ENCODE assay signal across 1 cellular context in the genomic region with DNA sequence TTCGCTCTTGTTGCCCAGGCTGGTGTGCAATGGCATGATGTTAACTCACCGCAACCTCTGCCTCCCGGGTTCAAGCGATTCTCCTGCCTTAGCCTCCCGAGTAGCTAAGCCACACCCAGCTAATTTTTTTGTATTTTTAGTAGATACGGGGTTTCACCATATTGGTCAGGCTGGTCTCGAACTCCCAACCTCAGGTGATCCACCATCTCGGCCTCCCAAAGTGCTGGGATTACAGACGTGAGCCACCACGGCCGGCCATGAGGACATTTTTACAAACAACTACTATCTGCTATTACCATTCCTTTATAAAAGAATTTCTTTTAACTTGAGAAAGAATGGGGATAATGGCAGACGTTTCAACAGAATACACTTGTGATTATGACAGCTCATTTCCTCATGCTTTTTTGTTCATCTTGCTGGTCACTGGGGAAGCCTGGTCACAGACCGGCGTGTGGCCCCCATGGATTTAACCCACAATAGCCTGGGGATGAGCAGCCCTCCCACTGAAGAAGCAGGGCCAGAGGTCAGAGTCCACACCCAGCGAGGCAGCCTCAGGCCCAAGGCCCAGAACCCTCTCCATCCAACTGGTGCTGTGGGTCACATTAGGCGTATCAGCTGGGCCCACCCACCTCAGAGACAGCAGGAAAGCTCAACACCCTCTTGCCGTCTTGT.
TF ChIP-seq lines count a peak whose summit lies in the region.

No MANE protein-coding gene starts in this region.

TF ChIP-seq in IMR-90, 13 proteins besides CTCF, POLR2A, EP300 and RAD21:
- TF ChIP-seq MXI1 (IDR thresholded peaks at IDR 0.05; ENCODE audit: borderline replicate concordance, low read depth, low read length), result no peak
- TF ChIP-seq, protein P1, sequence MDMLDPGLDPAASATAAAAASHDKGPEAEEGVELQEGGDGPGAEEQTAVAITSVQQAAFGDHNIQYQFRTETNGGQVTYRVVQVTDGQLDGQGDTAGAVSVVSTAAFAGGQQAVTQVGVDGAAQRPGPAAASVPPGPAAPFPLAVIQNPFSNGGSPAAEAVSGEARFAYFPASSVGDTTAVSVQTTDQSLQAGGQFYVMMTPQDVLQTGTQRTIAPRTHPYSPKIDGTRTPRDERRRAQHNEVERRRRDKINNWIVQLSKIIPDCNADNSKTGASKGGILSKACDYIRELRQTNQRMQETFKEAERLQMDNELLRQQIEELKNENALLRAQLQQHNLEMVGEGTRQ (IDR thresholded peaks at IDR 0.05; ENCODE audit: low read depth, low read length), result no peak
- TF ChIP-seq RFX5 (IDR thresholded peaks at IDR 0.05; ENCODE audit: low read depth, low read length), result no peak
- no peak for TF ChIP-seq CEBPB (IDR thresholded peaks at IDR 0.05; ENCODE audit: low read depth, low read length)
- no peak for TF ChIP-seq NFE2L2 (IDR thresholded peaks at IDR 0.05; ENCODE audit: low read depth, low read length)
- TF ChIP-seq RCOR1 (IDR thresholded peaks at IDR 0.05; ENCODE audit: insufficient replicate concordance, low read length), result no peak
- TF ChIP-seq, protein P2, sequence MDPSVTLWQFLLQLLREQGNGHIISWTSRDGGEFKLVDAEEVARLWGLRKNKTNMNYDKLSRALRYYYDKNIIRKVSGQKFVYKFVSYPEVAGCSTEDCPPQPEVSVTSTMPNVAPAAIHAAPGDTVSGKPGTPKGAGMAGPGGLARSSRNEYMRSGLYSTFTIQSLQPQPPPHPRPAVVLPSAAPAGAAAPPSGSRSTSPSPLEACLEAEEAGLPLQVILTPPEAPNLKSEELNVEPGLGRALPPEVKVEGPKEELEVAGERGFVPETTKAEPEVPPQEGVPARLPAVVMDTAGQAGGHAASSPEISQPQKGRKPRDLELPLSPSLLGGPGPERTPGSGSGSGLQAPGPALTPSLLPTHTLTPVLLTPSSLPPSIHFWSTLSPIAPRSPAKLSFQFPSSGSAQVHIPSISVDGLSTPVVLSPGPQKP (IDR thresholded peaks at IDR 0.05; ENCODE audit: borderline replicate concordance, low read depth, low read length), result no peak
- TF ChIP-seq MAZ (IDR thresholded peaks at IDR 0.05; ENCODE audit: borderline replicate concordance, low read depth, low read length), result no peak
- TF ChIP-seq SMC3 (IDR thresholded peaks at IDR 0.05; ENCODE audit: low read depth, low read length), result no peak
- TF ChIP-seq FOS (IDR thresholded peaks at IDR 0.05; ENCODE audit: low read depth, low read length), result no peak
- no peak for TF ChIP-seq CHD1 (IDR thresholded peaks at IDR 0.05; ENCODE audit: low read depth, low read length)
- TF ChIP-seq MAFK (IDR thresholded peaks at IDR 0.05; ENCODE audit: low read depth, low read length), result no peak
- no peak for TF ChIP-seq BHLHE40 (IDR thresholded peaks at IDR 0.05; ENCODE audit: low read depth, low read length)
